In genomic region chr20:46689082-46689753, GRCh38 we compare ENCODE assay signal across 8 cellular contexts. TPM values are rescaled to one million over a fixed set of nuclear protein-coding genes. Genes with fewer than 3 reads are reported as not detected.
A peak's percentile ranks its signal among the peaks of the same experiment; 100 is the strongest.
DNase-seq lines count a peak whose midpoint lies in the region; ATAC-seq and TF ChIP-seq lines count a peak whose summit lies in the region.

TP53RK (minus strand) TSS chr20:46689444; CDS start chr20:46689414, 30 bp downstream.

- H3K4me3 Mint-ChIP-seq in effector memory CD8-positive, alpha-beta T cell: peak within 1 kb of the TSS; percentile 90 to 93
- peak within 1 kb of the TSS; percentile 97 for H3K4me3 Mint-ChIP-seq in memory B cell

- H3K36me3 Mint-ChIP-seq in effector memory CD8-positive, alpha-beta T cell (ENCODE audit: insufficient read depth): peaks cover 23% of the 10 kb centered on the region
- H3K36me3 Mint-ChIP-seq in memory B cell: peaks cover 10% of the 10 kb centered on the region

- TF ChIP-seq CTCF in GM20000 (IDR thresholded peaks at IDR 0.05; ENCODE audit: extremely low read depth, missing control alignments): no peak

- ATAC-seq in effector memory CD8-positive, alpha-beta T cell (replicated peaks): peak; percentile 91
- ATAC-seq in memory B cell (ENCODE audit: low read depth): peak; percentile 92

- no peaks in the 10 kb centered on the region for H3K27me3 Mint-ChIP-seq in effector memory CD8-positive, alpha-beta T cell
- no peaks in the 10 kb centered on the region for H3K27me3 Mint-ChIP-seq in memory B cell

- POLR2A ChIA-PET in activated CD8-positive, alpha-beta memory T cell treated with anti-CD3 and anti-CD28 coated beads for 36 hours (lab: Charles Lee): no interaction called here

- CTCF ChIA-PET in activated CD8-positive, alpha-beta memory T cell treated with anti-CD3 and anti-CD28 coated beads for 36 hours (lab: Charles Lee): interaction anchor here (1.4 to 1.5 kb wide), 3 partner anchors 141 to 166 kb away, joined by 3 to 4 read pairs (median 4); no protein-coding TSS in a partner anchor

- H3K9me3 Mint-ChIP-seq in effector memory CD8-positive, alpha-beta T cell: no peaks in the 10 kb centered on the region
- no peaks in the 10 kb centered on the region for H3K9me3 Mint-ChIP-seq in memory B cell

- peaks cover 31 to 42% of the 10 kb centered on the region in 2 donors for H3K4me1 Mint-ChIP-seq in effector memory CD8-positive, alpha-beta T cell (ENCODE audit: low read depth in 2 of 2)
- peaks cover 27% of the 10 kb centered on the region for H3K4me1 Mint-ChIP-seq in memory B cell

- DNase-seq in COLO829 (ENCODE audit: low spot score) (peak; percentile 100), GM20000 (ENCODE audit: low spot score) (peak; percentile 99), HT-29 (ENCODE audit: low spot score) (peak; percentile 100), NOMO-1 (lab: John Stamatoyannopoulos, UW; ENCODE audit: unreplicated experiment in 2 of 2) (peak; percentile 99 to 100), memory B cell (ENCODE audit: low spot score in 2 of 2) (peak; percentile 88 to 90)
- peak; percentile 92 to 97 (median 95) for DNase-seq in effector memory CD8-positive, alpha-beta T cell
- DNase-seq in stimulated activated CD8-positive, alpha-beta memory T cell treated with anti-CD3 and anti-CD28 coated beads, Interleukin-12 subunit alpha, Interleukin-12 subunit beta, amount 100 ng/mL, for 24 hours (ENCODE audit: extremely low read depth): peak; percentile 94

- H3K27ac Mint-ChIP-seq in effector memory CD8-positive, alpha-beta T cell: peak within 1 kb of the TSS; percentile 87 to 95
- H3K27ac Mint-ChIP-seq in memory B cell: peak within 1 kb of the TSS; percentile 90

RNA-seq across cellular contexts. Expression of gene TP53RK, which starts in this region (rescaled TPM):
- total RNA-seq in HT-29 (2014; rRNA removed; shearing (Covaris generic)): 40.2 and 44.7 TPM in 2 replicates
- 10 to 100 TPM; 18.6 to 18.7 TPM for total RNA-seq in activated CD8-positive, alpha-beta memory T cell treated with anti-CD3 and anti-CD28 coated beads for 36 hours

Comparison
In these comparisons a context has a peak if more than half of its experiments do, and no peak if none do; other contexts are left out.
1. Peak in every context shown above with its lines: DNase-seq and ATAC-seq.